ENCODE assay signal across 11 cellular contexts in the genomic region with DNA sequence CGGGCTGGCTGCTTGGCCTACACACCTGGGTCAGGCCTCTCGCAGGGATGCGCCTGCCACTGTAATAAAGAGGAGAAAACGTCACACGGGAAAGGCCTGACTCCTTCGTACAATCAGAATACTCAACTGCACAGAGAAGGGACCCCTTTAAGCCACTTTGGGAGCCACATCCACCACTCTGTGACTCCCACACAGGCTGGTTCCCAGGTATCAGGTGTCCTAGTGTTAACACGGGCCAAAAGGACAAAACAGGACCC. TPM values are rescaled to one million over a fixed set of nuclear protein-coding genes. Genes with fewer than 3 reads are reported as not detected.
DNase-seq lines count a peak whose midpoint lies in the region; ATAC-seq, FAIRE-seq and TF ChIP-seq lines count a peak whose summit lies in the region.
"Had no signal": no experiment of that assay in that cellular context is flagged by ENCODE, and none has a peak within 500 bp of the region (broad histone marks: within the 10 kb centered on the region; RNA-seq: fewer than 3 reads in every experiment).

No MANE protein-coding gene starts in this region.

- H3K36me3 ChIP-seq in esophagus (ENCODE audit: control insufficient read depth in 2 of 2, insufficient read depth in 2 of 2, low read length in 1 of 2) (no peaks in the 10 kb centered on the region), small intestine (ENCODE audit: control insufficient read depth in 2 of 2, insufficient read depth in 2 of 2, low read length in 2 of 2) (no peaks in the 10 kb centered on the region)

- POLR2A ChIA-PET in RWPE1 (lab: Yijun Ruan, JAX; ENCODE audit: low non-redundant PET): no interaction called here

- intact Hi-C loops in lower leg skin (cut with DNase I; ENCODE audit: low total_unique reads): no loop called here

- 51 to 62% methylated on average over 7 of the region's 7 CpGs for WGBS in esophagus, 2 donors
- 26 to 60% (median 40%) methylated on average over 7 of the region's 7 CpGs for WGBS in small intestine, 3 donors
- 57 to 62% methylated on average over 7 of the region's 7 CpGs for WGBS in lower leg skin, 2 donors

- ATAC-seq in esophagus mucosa: no peak

- no peak for TF ChIP-seq CTCF in RWPE1 (conservative IDR thresholded peaks at IDR 0.05; ENCODE audit: low read depth)
- no peak for TF ChIP-seq CTCF in lower leg skin (IDR thresholded peaks at IDR 0.05)

- peaks cover 0 to 2% of the 10 kb centered on the region in 2 donors for H3K4me1 ChIP-seq in esophagus (ENCODE audit: control insufficient read depth in 2 of 2, insufficient read depth in 2 of 2, low read length in 1 of 2)
- H3K4me1 ChIP-seq in small intestine (ENCODE audit: control insufficient read depth in 2 of 2, insufficient read depth in 1 of 2, low read depth in 1 of 2, low read length in 1 of 2): no peaks in the 10 kb centered on the region

- peak; percentile 39 for DNase-seq in NCI-H146 (lab: John Stamatoyannopoulos, UW)
- no peak for DNase-seq in NCI-H146 treated with DMSO at 0.1 percent for 48 hours (lab: John Stamatoyannopoulos, UW; ENCODE audit: unreplicated experiment)
- DNase-seq in RWPE1 (ENCODE audit: low spot score): no peak
- peak; percentile 26 for DNase-seq in small intestine
- DNase-seq in lower leg skin (ENCODE audit: low spot score in 2 of 2): no peak
- DNase-seq in NK-92 (lab: John Stamatoyannopoulos, UW; ENCODE audit: unreplicated experiment): no peak
- DNase-seq: ACHN, GOT3, NCI-H748 treated with DMSO at 0.1 percent for 48 hours had no signal

- TF ChIP-seq POLR2A in lower leg skin (IDR thresholded peaks at IDR 0.05): no peak

- FAIRE-seq in small intestine (lab: Jason Lieb, UNC): no peak

- H3K27ac ChIP-seq in RWPE1: peak overlapping the region; percentile 48
- peak overlapping the region; percentile 80 to 94 for H3K27ac ChIP-seq in esophagus (ENCODE audit: low read depth in 2 of 2, low read length in 1 of 2)
- H3K27ac ChIP-seq in small intestine (ENCODE audit: low read depth in 1 of 2, low read length in 1 of 2): peak overlapping the region in 1 of 2 donors; percentile 86

- no peaks in the 10 kb centered on the region for H3K9me3 ChIP-seq in esophagus (ENCODE audit: control insufficient read depth in 2 of 2, insufficient read depth in 1 of 2, low read depth in 1 of 2, low read length in 1 of 2)
- no peaks in the 10 kb centered on the region for H3K9me3 ChIP-seq in small intestine (ENCODE audit: control insufficient read depth, low read depth)

- H3K27me3 ChIP-seq in esophagus (ENCODE audit: control insufficient read depth in 1 of 2, insufficient read depth in 2 of 2, low read length in 2 of 2) (no peaks in the 10 kb centered on the region), small intestine (ENCODE audit: control insufficient read depth in 2 of 2, insufficient read depth in 2 of 2, low read length in 2 of 2) (no peaks in the 10 kb centered on the region)

- CTCF ChIA-PET in RWPE1 (lab: Yijun Ruan, JAX): no interaction called here

- H3K4me3 ChIP-seq in esophagus (ENCODE audit: low read depth in 1 of 2, low read length in 2 of 2) (peak overlapping the region; percentile 53 to 59), small intestine (ENCODE audit: low read depth in 1 of 2, low read length in 2 of 2) (no peak overlapping the region), lower leg skin (ENCODE audit: low read depth, poor library complexity, severe bottlenecking) (no peak overlapping the region)

RNA-seq across cellular contexts. Expression of a gene that starts 5.8 kb away (rescaled TPM):
- 1 to 10 TPM; 1.7 to 3.5 TPM for polyA plus RNA-seq in esophagus
- polyA plus RNA-seq in small intestine: 1 to 10 TPM in 1 of 3 donors, under 1 TPM in 2; 0.27 to 3.5 (median 0.45) TPM
- total RNA-seq in lower leg skin: 10 to 100 TPM in 1 of 4 donors, 1 to 10 TPM in 3; 2.7 to 20.7 (median 7.5) TPM
- total RNA-seq in esophagus mucosa: 4.2 TPM

Comparison
In these comparisons a context has a peak if more than half of its experiments do, and no peak if none do; other contexts are left out.
1. DNase-seq: peak in NCI-H146 (single experiment) and small intestine (single experiment); none in NCI-H146 treated with DMSO at 0.1 percent for 48 hours (single experiment), RWPE1 (single experiment), lower leg skin (0 of 2) and NK-92 (single experiment).
2. H3K4me3 ChIP-seq: peak in esophagus (2 of 2); none in small intestine (0 of 2) and lower leg skin (single experiment).